Comparison of ENCODE assay signal across 15 cellular contexts in the genomic region with DNA sequence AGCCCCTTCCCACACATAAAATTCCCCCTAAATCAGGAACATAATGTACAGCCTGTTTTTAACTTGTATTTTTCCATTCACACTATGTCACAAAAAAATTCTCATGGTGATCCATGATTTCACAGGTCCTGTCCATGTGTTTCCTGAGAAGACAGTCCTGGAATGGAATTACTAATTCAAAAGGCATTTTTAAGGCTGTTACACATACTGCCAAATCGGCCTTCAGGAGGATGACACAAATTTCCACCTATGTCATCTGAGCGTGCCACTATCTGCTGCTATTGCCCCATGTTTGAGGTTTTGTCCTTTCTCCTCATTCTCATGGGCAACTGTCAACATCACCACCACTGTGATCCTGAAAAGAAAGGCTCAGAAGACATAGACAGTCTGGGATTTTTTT.
DNase-seq lines count a peak whose midpoint lies in the region; TF ChIP-seq lines count a peak whose summit lies in the region.
"Had no signal": no experiment of that assay in that cellular context is flagged by ENCODE, and none has a peak within 500 bp of the region (broad histone marks: within the 10 kb centered on the region; RNA-seq: fewer than 3 reads in every experiment).

No MANE protein-coding gene starts in this region.

- TF ChIP-seq POLR2A in testis (IDR thresholded peaks at IDR 0.05), result no peak

- DNase-seq in AG20443 (ENCODE audit: low spot score), result peak; percentile 85
- DNase-seq in NCI-H226, result peak; percentile 60
- DNase-seq in choroid plexus epithelial cell (ENCODE audit: low read depth), result peak; percentile 67
- DNase-seq in lung microvascular endothelial cell (ENCODE audit: low read depth in 2 of 2), result peak; percentile 78 to 92
- no peak for DNase-seq in central memory CD4-positive, alpha-beta T cell
- DNase-seq in stimulated activated naive CD4-positive, alpha-beta T cell treated with Interleukin-2 at 50 U/mL for 16 hours (lab: John Stamatoyannopoulos, UW), result no peak
- DNase-seq in testis, result no peak
- DNase-seq in medulla oblongata (ENCODE audit: extremely low spot score), result no peak
- DNase-seq: activated CD4-positive, alpha-beta memory T cell treated with anti-CD3 and anti-CD28 coated beads for 36 hours; activated effector memory CD4-positive, alpha-beta T cell treated with anti-CD3 and anti-CD28 coated beads, Interleukin-2, amount 50 U/mL, for 16 hours; CD4-positive, alpha-beta memory T cell; esophagus squamous epithelium; NCI-H1092; NCI-H345 had no signal

- H3K4me3 ChIP-seq in choroid plexus epithelial cell (ENCODE audit: low read depth, low read length) (no peak overlapping the region), testis (no peak overlapping the region)
- H3K4me3 ChIP-seq: esophagus squamous epithelium, PC-9 had no signal

- intact Hi-C loops in testis (cut with DNase I; ENCODE audit: low total_unique reads), result no loop called here

- WGBS in testis, 2 donors, result 83 to 91% methylated on average over 2 of the region's 2 CpGs

- no peaks in the 10 kb centered on the region for H3K9me3 ChIP-seq in testis
- H3K9me3 ChIP-seq: esophagus squamous epithelium had no signal

- H3K27me3 ChIP-seq in testis, result no peaks in the 10 kb centered on the region

- no peaks in the 10 kb centered on the region for H3K36me3 ChIP-seq in testis (ENCODE audit: low read depth, missing control alignments)
- H3K36me3 ChIP-seq: esophagus squamous epithelium had no signal

- H3K27ac ChIP-seq in testis, result no peak overlapping the region
- H3K27ac ChIP-seq: esophagus squamous epithelium, PC-9 had no signal

- TF ChIP-seq CTCF in choroid plexus epithelial cell (conservative IDR thresholded peaks at IDR 0.05; ENCODE audit: low read depth, low read length), result no peak
- no peak for TF ChIP-seq CTCF in testis (IDR thresholded peaks at IDR 0.05)

- H3K4me1 ChIP-seq in testis, result no peaks in the 10 kb centered on the region

Comparison
In these comparisons a context has a peak if more than half of its experiments do, and no peak if none do; other contexts are left out.
1. DNase-seq: peak in AG20443 (single experiment), NCI-H226 (single experiment), choroid plexus epithelial cell (single experiment) and lung microvascular endothelial cell (2 of 2); none in central memory CD4-positive, alpha-beta T cell (single experiment), stimulated activated naive CD4-positive, alpha-beta T cell treated with Interleukin-2 at 50 U/mL for 16 hours (single experiment), testis (single experiment) and medulla oblongata (single experiment).